Comparison of ENCODE assay signal across 8 cellular contexts in the genomic region with DNA sequence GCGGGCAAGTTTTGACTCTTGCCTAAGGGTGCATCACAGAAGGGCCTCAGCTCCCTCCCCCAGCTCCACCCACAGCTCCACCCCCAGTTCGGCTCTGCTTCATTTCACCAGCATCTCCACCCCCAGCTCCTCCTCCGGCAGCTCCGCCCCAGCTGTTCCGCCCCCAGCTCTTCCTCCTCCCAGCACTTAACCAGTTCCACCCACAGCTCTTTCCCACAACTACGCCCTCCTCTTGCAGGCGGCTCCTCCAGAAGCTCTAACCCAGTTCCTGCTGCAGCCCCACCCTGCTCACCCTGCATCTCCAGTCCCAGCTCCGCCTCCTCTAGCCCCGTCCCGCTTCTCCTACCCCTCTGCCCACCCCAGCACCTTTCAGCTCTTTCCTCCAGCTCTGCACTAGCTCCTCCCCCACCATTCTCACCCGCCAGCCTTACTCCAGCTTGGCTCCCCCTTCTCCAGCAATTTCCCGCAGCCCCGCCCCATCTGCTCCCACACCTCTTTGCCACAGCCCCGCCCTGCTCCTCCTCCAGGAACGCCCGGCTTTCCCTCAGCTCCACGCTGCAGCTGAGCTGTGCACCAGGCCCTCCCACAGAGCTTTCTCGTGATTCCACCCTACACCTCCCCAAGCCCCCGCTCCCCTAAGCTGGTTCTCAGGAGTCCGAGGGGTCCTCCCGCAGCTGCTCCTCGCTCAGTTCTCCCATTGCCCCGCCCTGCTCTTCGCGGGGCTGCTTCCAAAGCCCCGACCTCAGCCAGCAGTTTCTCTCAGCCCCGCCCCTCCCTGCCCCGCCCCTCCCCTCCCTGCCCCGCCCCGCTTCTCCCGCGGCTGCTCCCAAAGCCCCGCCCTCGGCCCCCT. TPM values are rescaled to one million over a fixed set of nuclear protein-coding genes. Genes with fewer than 3 reads are reported as not detected.
DNase-seq lines count a peak whose midpoint lies in the region; TF ChIP-seq lines count a peak whose summit lies in the region.

No MANE protein-coding gene starts in this region.

- H3K9ac ChIP-seq in GM23248: peak overlapping the region; percentile 77

- H3F3A ChIP-seq in GM23248 (ENCODE audit: insufficient read depth): no peaks in the 10 kb centered on the region

- H3K4me1 Mint-ChIP-seq in nephron progenitor cell: peaks cover 28% of the 10 kb centered on the region

- peaks cover 38% of the 10 kb centered on the region for H3K9me3 Mint-ChIP-seq in nephron progenitor cell

- H3K27me3 ChIP-seq in GM23248 (replicated peaks; ENCODE audit: insufficient read depth): no peaks in the 10 kb centered on the region

- peak overlapping the region; percentile 76; the same call in 1 of the 2 replicates for H2AFZ ChIP-seq in GM23248

- peak overlapping the region; percentile 98 for H3K27ac Mint-ChIP-seq in nephron progenitor cell

- H3K36me3 ChIP-seq in GM23248 (ENCODE audit: low read depth): no peaks in the 10 kb centered on the region

- H3K9me2 ChIP-seq in GM23248 (ENCODE audit: insufficient read depth): no peaks in the 10 kb centered on the region

- peak overlapping the region; percentile 73 for H3K27ac ChIP-seq in GM23248

- peaks cover 3% of the 10 kb centered on the region for H3K27me3 Mint-ChIP-seq in nephron progenitor cell (ENCODE audit: low read depth, poor library complexity)

- no peaks in the 10 kb centered on the region for H3K36me3 Mint-ChIP-seq in nephron progenitor cell (ENCODE audit: low read depth)

- 0 to 1% methylated on average over 2 to 32 of the region's 34 CpGs for whole genome bisulfite sequencing in GM23248 (ENCODE audit: low coverage in 1 of 2, low lambda C conversion rate in 2 of 2, missing lambda C conversion rate in 2 of 2), 2 experiments

- H3K4me2 ChIP-seq in GM23248 (ENCODE audit: unreplicated experiment): peak overlapping the region; percentile 61

- H3K4me3 Mint-ChIP-seq in nephron progenitor cell: peak overlapping the region; percentile 89

- H3K9me3 ChIP-seq in GM23248 (ENCODE audit: low read depth): no peaks in the 10 kb centered on the region

- H3K4me1 ChIP-seq in GM23248 (ENCODE audit: insufficient read depth): no peaks in the 10 kb centered on the region

- no peaks in the 10 kb centered on the region for H4K20me1 ChIP-seq in GM23248 (ENCODE audit: insufficient read depth)

- 0 out of 2 replicates have a peak, but pooled peaks cover 8% of the 10 kb centered on the region for H3K79me2 ChIP-seq in GM23248 (ENCODE audit: insufficient read depth)

- no peak for TF ChIP-seq CTCF in nephron progenitor cell (IDR thresholded peaks at IDR 0.05)

- H3K4me3 ChIP-seq in GM23248: peak overlapping the region; percentile 74

- in situ Hi-C loops in GM23248 (cut with MboI): no loop called here

- peak; percentile 72 for DNase-seq in DMS79 (lab: John Stamatoyannopoulos, UW)
- DNase-seq in GM23248: peak; percentile 88
- peak; percentile 85 to 86 for DNase-seq in Kasumi-1 (lab: John Stamatoyannopoulos, UW)
- DNase-seq in RPMI7951 (ENCODE audit: low read depth): peak; percentile 88
- DNase-seq in activated T-helper 1 cell treated with anti-CD3 and anti-CD28 coated beads, Interleukin-2, amount 50 U/mL, for 16 hours (ENCODE audit: low read depth in 1 of 2, low spot score in 1 of 2): peak; percentile 68
- peak; percentile 88 for DNase-seq in fibroblast of peridontal ligament (ENCODE audit: extremely low read depth)
- peak; percentile 82 for DNase-seq in nephron progenitor cell
- DNase-seq in stimulated activated naive CD4-positive, alpha-beta T cell treated with Interleukin-2 at 50 U/mL for 16 hours (lab: John Stamatoyannopoulos, UW): peak; percentile 85

RNA-seq across cellular contexts. Expression of gene EOLA1, which starts 1.3 kb away (rescaled TPM):
- 10.4 and 10.6 TPM in 2 replicates for total RNA-seq in GM23248 (2014; rRNA removed; shearing (Covaris generic))
- polyA plus RNA-seq in GM23248 (2016; fragmentation: Nextera tagmentation; extraction: Ambion mirVana): 12.0 and 12.3 TPM in 2 replicates
- 11.3 and 13.5 TPM in 2 replicates for total RNA-seq in RPMI7951 (2014; rRNA removed; shearing (Covaris generic))

RNA-seq across cellular contexts. Expression of gene HSFX3, which starts 10.2 kb away (rescaled TPM):
- not detected in 2 replicates for total RNA-seq in GM23248 (2014; rRNA removed; shearing (Covaris generic))
- polyA plus RNA-seq in GM23248 (2016; fragmentation: Nextera tagmentation; extraction: Ambion mirVana): not detected in 2 replicates
- not detected in 2 replicates for total RNA-seq in RPMI7951 (2014; rRNA removed; shearing (Covaris generic))

RNA-seq across cellular contexts. Expression of gene IDS, which starts 34.4 kb away (rescaled TPM):
- total RNA-seq in GM23248 (2014; rRNA removed; shearing (Covaris generic)): 38.2 and 47.7 TPM in 2 replicates
- polyA plus RNA-seq in GM23248 (2016; fragmentation: Nextera tagmentation; extraction: Ambion mirVana): 78.4 and 79.5 TPM in 2 replicates
- total RNA-seq in RPMI7951 (2014; rRNA removed; shearing (Covaris generic)): 37.1 and 38.1 TPM in 2 replicates

RNA-seq across cellular contexts. Expression of gene MAGEA9B, which starts 47.8 kb away (rescaled TPM):
- not detected in 2 replicates for total RNA-seq in GM23248 (2014; rRNA removed; shearing (Covaris generic))
- not detected in 2 replicates for polyA plus RNA-seq in GM23248 (2016; fragmentation: Nextera tagmentation; extraction: Ambion mirVana)
- not detected in 2 replicates for total RNA-seq in RPMI7951 (2014; rRNA removed; shearing (Covaris generic))

RNA-seq across cellular contexts. Expression of gene HSFX2, which starts 55.6 kb away (rescaled TPM):
- total RNA-seq in GM23248 (2014; rRNA removed; shearing (Covaris generic)): 0.43 TPM in 1 of 2 replicates, not detected in the other
- polyA plus RNA-seq in GM23248 (2016; fragmentation: Nextera tagmentation; extraction: Ambion mirVana): not detected in 2 replicates
- 0.29 and 0.96 TPM in 2 replicates for total RNA-seq in RPMI7951 (2014; rRNA removed; shearing (Covaris generic))

Comparison
In these comparisons a context has a peak if more than half of its experiments do, and no peak if none do; other contexts are left out.
1. Peak in every context shown above with its lines: DNase-seq, H3K4me3 ChIP-seq and H3K27ac ChIP-seq.